In genomic region chr3:122398920-122399319, GRCh38 we compare ENCODE assay signal across 35 cellular contexts. TPM values are rescaled to one million over a fixed set of nuclear protein-coding genes. Genes with fewer than 3 reads are reported as not detected.
"Had no signal": no experiment of that assay in that cellular context is flagged by ENCODE, and none has a peak within 500 bp of the region (broad histone marks: within the 10 kb centered on the region; RNA-seq: fewer than 3 reads in every experiment).

No MANE protein-coding gene starts in this region.

- H3K4me1 ChIP-seq: ascending aorta had no signal

- H3K9me3 Mint-ChIP-seq: activated CD4-positive, alpha-beta memory T cell treated with anti-CD3 and anti-CD28 coated beads, Interleukin-2, amount 10 ng/mL, durations not matched to agents 7 days and 5 days; activated CD4-positive, alpha-beta T cell treated with anti-CD3 and anti-CD28 coated beads, Interleukin-2, amount 10 ng/mL, durations not matched to agents 7 days and 5 days; activated naive CD4-positive, alpha-beta T cell treated with anti-CD3 and anti-CD28 coated beads, Interleukin-2, amount 10 ng/mL, durations not matched to agents 7 days and 5 days; activated naive CD4-positive, alpha-beta T cell treated with anti-CD3 and anti-CD28 coated beads, Interleukin-2, amount 50 U/mL, for 24 hours; activated naive CD8-positive, alpha-beta T cell treated with anti-CD3 and anti-CD28 coated beads, Interleukin-2, amount 10 ng/mL, durations not matched to agents 7 days and 5 days; activated naive CD8-positive, alpha-beta T cell treated with anti-CD3 and anti-CD28 coated beads, Interleukin-2, amount 50 U/mL, for 24 hours; activated T-cell treated with anti-CD3 and anti-CD28 coated beads, Interleukin-2, amount 50 U/mL, for 24 hours; activated T-helper 2 cell treated with anti-CD3 and anti-CD28 coated beads, Interferon-gamma antibody, Interleukin-2, Interleukin-4, amounts not matched to agents 10 μg/mL and 5 μg/mL and 100 μg/mL, durations not matched to agents 14 hours and 24 hours and 36 hours; brain; T-helper 1 cell treated with Interleukin-12 subunit alpha and Interleukin-12 subunit beta and Interleukin-4 antibody, amounts not matched to agents 30 μg/mL and 1 μg/mL, for 36 hours; T-helper 2 cell treated with Interferon-gamma antibody and Interleukin-4, amounts not matched to agents 5 μg/mL and 100 μg/mL, for 36 hours had no signal

- H3K4me3 ChIP-seq: ascending aorta had no signal

- H3K4me3 Mint-ChIP-seq: activated CD4-positive, alpha-beta memory T cell treated with anti-CD3 and anti-CD28 coated beads, Interleukin-2, amount 10 ng/mL, durations not matched to agents 7 days and 5 days; activated CD4-positive, alpha-beta T cell treated with anti-CD3 and anti-CD28 coated beads for 36 hours; activated CD4-positive, alpha-beta T cell treated with anti-CD3 and anti-CD28 coated beads, Interleukin-2, amount 10 ng/mL, durations not matched to agents 7 days and 5 days; activated CD8-positive, alpha-beta memory T cell treated with anti-CD3 and anti-CD28 coated beads, Interleukin-2, amount 10 ng/mL, durations not matched to agents 7 days and 5 days; activated CD8-positive, alpha-beta T cell treated with anti-CD3 and anti-CD28 coated beads, Interleukin-2, amount 10 ng/mL, durations not matched to agents 7 days and 5 days; activated naive CD4-positive, alpha-beta T cell treated with anti-CD3 and anti-CD28 coated beads, Interleukin-2, amount 10 ng/mL, durations not matched to agents 7 days and 5 days; activated naive CD4-positive, alpha-beta T cell treated with anti-CD3 and anti-CD28 coated beads, Interleukin-2, amount 50 U/mL, for 24 hours; activated naive CD8-positive, alpha-beta T cell; activated naive CD8-positive, alpha-beta T cell treated with anti-CD3 and anti-CD28 coated beads, Interleukin-2, amount 10 ng/mL, durations not matched to agents 7 days and 5 days; activated naive CD8-positive, alpha-beta T cell treated with anti-CD3 and anti-CD28 coated beads, Interleukin-2, amount 50 U/mL, for 24 hours; activated T-cell treated with anti-CD3 and anti-CD28 coated beads, Interleukin-2, amount 50 U/mL, for 24 hours; brain; T-helper 1 cell treated with Interleukin-12 subunit alpha and Interleukin-12 subunit beta and Interleukin-4 antibody, amounts not matched to agents 30 μg/mL and 1 μg/mL, for 36 hours; T-helper 2 cell treated with Interferon-gamma antibody and Interleukin-4, amounts not matched to agents 5 μg/mL and 100 μg/mL, for 36 hours; WTC11 had no signal

- H3K27me3 ChIP-seq: ascending aorta had no signal

- H3K27ac ChIP-seq: ascending aorta, WERI-Rb-1 had no signal

- DNase-seq: activated CD4-positive, alpha-beta memory T cell treated with anti-CD3 and anti-CD28 coated beads, Interleukin-2, amount 10 ng/mL, durations not matched to agents 7 days and 5 days; activated CD4-positive, alpha-beta T cell treated with anti-CD3 and anti-CD28 coated beads for 1 hour; activated CD4-positive, alpha-beta T cell treated with anti-CD3 and anti-CD28 coated beads for 36 hours; activated CD4-positive, alpha-beta T cell treated with anti-CD3 and anti-CD28 coated beads for 48 hours; activated CD4-positive, alpha-beta T cell treated with anti-CD3 and anti-CD28 coated beads, Interleukin-2, amount 10 ng/mL, durations not matched to agents 7 days and 5 days; activated CD4-positive, alpha-beta T cell treated with anti-CD3 and anti-CD28 coated beads, Interleukin-2, amount 50 U/mL, for 48 hours; activated CD4-positive, CD25-positive, alpha-beta regulatory T cell; activated CD8-positive, alpha-beta memory T cell treated with anti-CD3 and anti-CD28 coated beads for 24 hours; activated CD8-positive, alpha-beta memory T cell treated with anti-CD3 and anti-CD28 coated beads, Interleukin-2, amount 10 ng/mL, durations not matched to agents 7 days and 5 days; activated CD8-positive, alpha-beta memory T cell treated with anti-CD3 and anti-CD28 coated beads, Interleukin-2, amount 50 U/mL, for 48 hours; activated CD8-positive, alpha-beta T cell treated with anti-CD3 and anti-CD28 coated beads, Interleukin-2, amount 10 ng/mL, durations not matched to agents 7 days and 5 days; activated effector memory CD4-positive, alpha-beta T cell treated with Interleukin-2 at 50 U/mL for 16 hours; activated gamma-delta T cell; activated naive CD4-positive, alpha-beta T cell treated with anti-CD3 and anti-CD28 coated beads, Interleukin-2, amount 10 ng/mL, durations not matched to agents 7 days and 5 days; activated naive CD4-positive, alpha-beta T cell treated with Interleukin-2 at 50 U/mL for 16 hours; activated naive CD8-positive, alpha-beta T cell treated with anti-CD3 and anti-CD28 coated beads, Interleukin-2, amount 10 ng/mL, durations not matched to agents 7 days and 5 days; activated naive CD8-positive, alpha-beta T cell treated with anti-CD3 and anti-CD28 coated beads, Interleukin-2, amount 50 U/mL, for 24 hours; activated T-cell treated with anti-CD3 and anti-CD28 coated beads, Interleukin-2, amount 50 U/mL, for 24 hours; activated T-cell treated with anti-CD3 and anti-CD28 coated beads, Interleukin-2, amount 50 U/mL, for 48 hours; amygdala; anterior cingulate cortex; central memory CD4-positive, alpha-beta T cell; T-helper 1 cell; T-helper 2 cell; T-helper 9 cell; WERI-Rb-1 had no signal

- H3K9me3 ChIP-seq: ascending aorta had no signal

- H3K27me3 Mint-ChIP-seq: activated CD4-positive, alpha-beta memory T cell treated with anti-CD3 and anti-CD28 coated beads, Interleukin-2, amount 10 ng/mL, durations not matched to agents 7 days and 5 days; activated CD4-positive, alpha-beta T cell treated with anti-CD3 and anti-CD28 coated beads for 36 hours; activated CD4-positive, alpha-beta T cell treated with anti-CD3 and anti-CD28 coated beads, Interleukin-2, amount 10 ng/mL, durations not matched to agents 7 days and 5 days; activated CD8-positive, alpha-beta memory T cell treated with anti-CD3 and anti-CD28 coated beads, Interleukin-2, amount 10 ng/mL, durations not matched to agents 7 days and 5 days; activated naive CD4-positive, alpha-beta T cell treated with anti-CD3 and anti-CD28 coated beads, Interleukin-2, amount 10 ng/mL, durations not matched to agents 7 days and 5 days; activated naive CD4-positive, alpha-beta T cell treated with anti-CD3 and anti-CD28 coated beads, Interleukin-2, amount 50 U/mL, for 24 hours; activated naive CD8-positive, alpha-beta T cell; activated naive CD8-positive, alpha-beta T cell treated with anti-CD3 and anti-CD28 coated beads, Interleukin-2, amount 10 ng/mL, durations not matched to agents 7 days and 5 days; activated naive CD8-positive, alpha-beta T cell treated with anti-CD3 and anti-CD28 coated beads, Interleukin-2, amount 50 U/mL, for 24 hours; activated T-cell treated with anti-CD3 and anti-CD28 coated beads, Interleukin-2, amount 50 U/mL, for 24 hours; brain had no signal

- ATAC-seq: activated CD4-positive, alpha-beta T cell treated with anti-CD3 and anti-CD28 coated beads for 36 hours; activated CD4-positive, CD25-positive, alpha-beta regulatory T cell treated with anti-CD3 and anti-CD28 coated beads, Interleukin-2, amount 50 U/mL, for 24 hours; activated CD8-positive, alpha-beta memory T cell treated with anti-CD3 and anti-CD28 coated beads, Interleukin-2, amount 10 ng/mL, durations not matched to agents 7 days and 5 days; activated CD8-positive, alpha-beta T cell treated with anti-CD3 and anti-CD28 coated beads, Interleukin-2, amount 10 ng/mL, durations not matched to agents 7 days and 5 days; activated naive CD8-positive, alpha-beta T cell treated with anti-CD3 and anti-CD28 coated beads, Interleukin-2, amount 50 U/mL, for 24 hours; WTC11 had no signal

- H3K27ac Mint-ChIP-seq: activated CD4-positive, alpha-beta memory T cell treated with anti-CD3 and anti-CD28 coated beads, Interleukin-2, amount 10 ng/mL, durations not matched to agents 7 days and 5 days; activated CD4-positive, alpha-beta T cell treated with anti-CD3 and anti-CD28 coated beads for 36 hours; activated CD4-positive, alpha-beta T cell treated with anti-CD3 and anti-CD28 coated beads, Interleukin-2, amount 10 ng/mL, durations not matched to agents 7 days and 5 days; activated CD8-positive, alpha-beta memory T cell treated with anti-CD3 and anti-CD28 coated beads, Interleukin-2, amount 10 ng/mL, durations not matched to agents 7 days and 5 days; activated CD8-positive, alpha-beta T cell treated with anti-CD3 and anti-CD28 coated beads, Interleukin-2, amount 10 ng/mL, durations not matched to agents 7 days and 5 days; activated naive CD4-positive, alpha-beta T cell treated with anti-CD3 and anti-CD28 coated beads, Interleukin-2, amount 10 ng/mL, durations not matched to agents 7 days and 5 days; activated naive CD4-positive, alpha-beta T cell treated with anti-CD3 and anti-CD28 coated beads, Interleukin-2, amount 50 U/mL, for 24 hours; activated naive CD8-positive, alpha-beta T cell; activated naive CD8-positive, alpha-beta T cell treated with anti-CD3 and anti-CD28 coated beads, Interleukin-2, amount 10 ng/mL, durations not matched to agents 7 days and 5 days; activated naive CD8-positive, alpha-beta T cell treated with anti-CD3 and anti-CD28 coated beads, Interleukin-2, amount 50 U/mL, for 24 hours; activated T-cell treated with anti-CD3 and anti-CD28 coated beads, Interleukin-2, amount 50 U/mL, for 24 hours; activated T-helper 2 cell treated with anti-CD3 and anti-CD28 coated beads, Interferon-gamma antibody, Interleukin-2, Interleukin-4, amounts not matched to agents 10 μg/mL and 5 μg/mL and 100 μg/mL, durations not matched to agents 14 hours and 24 hours and 36 hours; T-helper 1 cell treated with Interleukin-12 subunit alpha and Interleukin-12 subunit beta and Interleukin-4 antibody, amounts not matched to agents 30 μg/mL and 1 μg/mL, for 36 hours; T-helper 2 cell treated with Interferon-gamma antibody and Interleukin-4, amounts not matched to agents 5 μg/mL and 100 μg/mL, for 36 hours; WTC11 had no signal

RNA-seq across cellular contexts. Expression of gene MIX23, which starts 15.9 kb away (rescaled TPM):
- total RNA-seq: ascending aorta had no signal
